In the genomic region with DNA sequence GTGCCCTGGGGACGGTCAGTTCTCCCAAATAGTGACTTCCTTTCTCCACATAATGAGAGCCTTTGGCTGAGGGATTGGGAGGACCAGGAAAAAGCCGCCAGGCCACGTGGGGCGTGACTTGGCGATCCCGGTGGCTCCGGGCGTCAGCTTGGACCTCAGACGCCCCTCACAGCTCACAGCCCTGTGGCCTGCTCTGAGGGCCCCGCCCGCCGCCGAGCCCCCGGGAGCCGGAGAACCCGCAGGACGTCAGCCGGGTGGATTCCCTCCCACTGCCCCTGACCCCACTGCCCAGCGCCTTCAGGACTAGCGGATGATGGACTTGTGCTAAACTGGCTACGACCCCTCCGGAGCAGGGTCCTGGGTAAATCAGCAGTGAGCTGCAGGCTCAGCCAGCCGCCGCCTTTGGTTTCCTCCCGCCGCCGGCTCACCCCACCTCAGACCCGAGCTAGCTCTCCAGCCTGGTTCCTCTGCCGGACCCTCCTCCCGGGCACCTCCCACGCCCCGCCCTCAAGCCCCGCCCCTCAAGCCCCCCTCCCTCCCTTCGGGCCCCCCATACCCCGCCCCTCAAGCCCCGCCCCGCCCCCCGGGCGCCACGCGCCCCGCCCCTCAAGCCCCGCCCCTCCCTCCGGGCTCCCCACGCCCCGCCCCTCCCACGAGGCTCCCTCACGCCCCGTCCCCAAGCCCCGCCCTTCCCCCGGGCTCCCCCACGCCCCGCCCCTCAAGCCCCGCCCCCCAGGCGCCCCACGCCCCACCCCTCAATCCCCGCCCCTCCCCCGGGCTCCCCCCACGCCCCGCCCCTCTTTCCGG, we compare ENCODE assay signal across 8 cellular contexts. TPM values are rescaled to one million over a fixed set of nuclear protein-coding genes. Genes with fewer than 3 reads are reported as not detected.
DNase-seq lines count a peak whose midpoint lies in the region; ATAC-seq and TF ChIP-seq lines count a peak whose summit lies in the region.

No MANE protein-coding gene starts in this region.

- H3K4me3 Mint-ChIP-seq in activated T-cell treated with anti-CD3 and anti-CD28 coated beads, Interleukin-2, amount 50 U/mL, for 72 hours = peak overlapping the region; percentile 65 to 78
- H3K4me3 Mint-ChIP-seq in nephron progenitor cell = peak overlapping the region; percentile 72

- no peaks in the 10 kb centered on the region for H3K9me3 Mint-ChIP-seq in activated T-cell treated with anti-CD3 and anti-CD28 coated beads, Interleukin-2, amount 50 U/mL, for 72 hours
- no peaks in the 10 kb centered on the region for H3K9me3 Mint-ChIP-seq in nephron progenitor cell

- no peak overlapping the region for H3K27ac Mint-ChIP-seq in activated T-cell treated with anti-CD3 and anti-CD28 coated beads, Interleukin-2, amount 50 U/mL, for 72 hours
- no peak overlapping the region for H3K27ac Mint-ChIP-seq in nephron progenitor cell

- no peaks in the 10 kb centered on the region for H3K36me3 Mint-ChIP-seq in activated T-cell treated with anti-CD3 and anti-CD28 coated beads, Interleukin-2, amount 50 U/mL, for 72 hours (ENCODE audit: insufficient read depth in 2 of 2)
- no peaks in the 10 kb centered on the region for H3K36me3 Mint-ChIP-seq in nephron progenitor cell (ENCODE audit: low read depth)

- TF ChIP-seq CTCF in foreskin fibroblast (IDR thresholded peaks at IDR 0.05; ENCODE audit: low read depth, low read length) (no peak), nephron progenitor cell (IDR thresholded peaks at IDR 0.05) (no peak)

- no peak overlapping the region; the same call in 1 of the 2 replicates for H3K4me3 ChIP-seq in Jurkat, Clone E6-1 (ENCODE audit: low read length)
- H3K4me3 ChIP-seq in foreskin fibroblast (ENCODE audit: low read depth in 1 of 2, low read length in 2 of 2) = peak overlapping the region; percentile 53 to 64

- peak; percentile 52 for ATAC-seq in activated T-cell treated with anti-CD3 and anti-CD28 coated beads, Interleukin-2, amount 50 U/mL, for 72 hours (replicated peaks in 1 of 2)
- no peak for ATAC-seq in GM18870 (IDR thresholded peaks at IDR 0.05; ENCODE audit: unreplicated experiment)

- no peaks in the 10 kb centered on the region for H3K27me3 Mint-ChIP-seq in activated T-cell treated with anti-CD3 and anti-CD28 coated beads, Interleukin-2, amount 50 U/mL, for 72 hours (ENCODE audit: low read depth)
- peaks cover 7% of the 10 kb centered on the region for H3K27me3 Mint-ChIP-seq in nephron progenitor cell (ENCODE audit: low read depth, poor library complexity)

- DNase-seq in activated T-cell treated with anti-CD3 and anti-CD28 coated beads, Interleukin-2, amount 50 U/mL, for 72 hours = no peak
- no peak for DNase-seq in activated T-cell treated with anti-CD3 and anti-CD28 coated beads, Interleukin-2, amount 50 U/mL, for 1 hour
- peak; percentile 11 for DNase-seq in Jurkat, Clone E6-1 (ENCODE audit: low read depth, low spot score)
- DNase-seq in UCSD-AML1 (lab: John Stamatoyannopoulos, UW; ENCODE audit: unreplicated experiment) (peak; percentile 86), foreskin fibroblast (peak; percentile 64 to 85), nephron progenitor cell (peak; percentile 89), COR-L47 (lab: John Stamatoyannopoulos, UW) (no peak)

- H3K4me1 Mint-ChIP-seq in activated T-cell treated with anti-CD3 and anti-CD28 coated beads, Interleukin-2, amount 50 U/mL, for 72 hours (ENCODE audit: low read depth) = peaks cover 5% of the 10 kb centered on the region
- peaks cover 71% of the 10 kb centered on the region for H3K4me1 Mint-ChIP-seq in nephron progenitor cell

RNA-seq across cellular contexts. Expression of a gene that starts 10.0 kb away (rescaled TPM):
- 10 to 100 TPM; 74.6 to 80.4 TPM for total RNA-seq in activated T-cell treated with anti-CD3 and anti-CD28 coated beads, Interleukin-2, amount 50 U/mL, for 72 hours
- polyA plus RNA-seq in Jurkat, Clone E6-1 (2012; ENCODE audit: insufficient read depth, insufficient read length) = 56.3 TPM

RNA-seq across cellular contexts. Expression of a gene that starts 23.5 kb away (rescaled TPM):
- total RNA-seq in activated T-cell treated with anti-CD3 and anti-CD28 coated beads, Interleukin-2, amount 50 U/mL, for 72 hours = 10 to 100 TPM; 28.5 to 32.3 TPM
- 4.5 TPM for polyA plus RNA-seq in Jurkat, Clone E6-1 (2012; ENCODE audit: insufficient read depth, insufficient read length)

Comparison
In these comparisons a context has a peak if more than half of its experiments do, and no peak if none do; other contexts are left out.
1. DNase-seq: peak in Jurkat, Clone E6-1 (single experiment), UCSD-AML1 (single experiment), foreskin fibroblast (2 of 2) and nephron progenitor cell (single experiment); none in activated T-cell treated with anti-CD3 and anti-CD28 coated beads, Interleukin-2, amount 50 U/mL, for 72 hours (0 of 2), activated T-cell treated with anti-CD3 and anti-CD28 coated beads, Interleukin-2, amount 50 U/mL, for 1 hour (single experiment) and COR-L47 (single experiment).